In the genomic region with DNA sequence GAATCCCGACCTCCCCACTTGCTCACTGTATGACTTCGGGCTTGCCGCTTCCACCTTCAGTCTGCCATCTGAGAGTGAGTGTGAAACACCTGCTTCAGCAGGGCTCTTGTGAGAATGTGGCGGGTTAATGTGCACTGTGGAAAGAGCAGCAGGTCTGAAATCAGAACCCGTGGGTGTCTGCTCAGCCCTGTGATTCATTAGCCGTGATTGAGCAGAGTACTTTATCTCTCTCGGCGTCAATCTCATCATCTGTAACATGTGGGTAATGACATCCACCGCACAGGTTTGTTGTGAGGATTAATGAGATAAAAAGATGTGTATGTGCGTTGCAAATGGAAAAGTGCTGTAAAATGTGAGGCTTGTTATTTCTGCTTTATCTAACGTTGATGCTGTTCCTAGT, we compare ENCODE assay signal across 1 cellular context.
TF ChIP-seq lines count a peak whose summit lies in the region.

No MANE protein-coding gene starts in this region.

TF ChIP-seq in SK-N-SH treated with all-trans-retinoic acid at 6 μM for 48 hours, 23 proteins besides CTCF, POLR2A, EP300 and RAD21 (continued from another document):
- TF ChIP-seq, protein P1, sequence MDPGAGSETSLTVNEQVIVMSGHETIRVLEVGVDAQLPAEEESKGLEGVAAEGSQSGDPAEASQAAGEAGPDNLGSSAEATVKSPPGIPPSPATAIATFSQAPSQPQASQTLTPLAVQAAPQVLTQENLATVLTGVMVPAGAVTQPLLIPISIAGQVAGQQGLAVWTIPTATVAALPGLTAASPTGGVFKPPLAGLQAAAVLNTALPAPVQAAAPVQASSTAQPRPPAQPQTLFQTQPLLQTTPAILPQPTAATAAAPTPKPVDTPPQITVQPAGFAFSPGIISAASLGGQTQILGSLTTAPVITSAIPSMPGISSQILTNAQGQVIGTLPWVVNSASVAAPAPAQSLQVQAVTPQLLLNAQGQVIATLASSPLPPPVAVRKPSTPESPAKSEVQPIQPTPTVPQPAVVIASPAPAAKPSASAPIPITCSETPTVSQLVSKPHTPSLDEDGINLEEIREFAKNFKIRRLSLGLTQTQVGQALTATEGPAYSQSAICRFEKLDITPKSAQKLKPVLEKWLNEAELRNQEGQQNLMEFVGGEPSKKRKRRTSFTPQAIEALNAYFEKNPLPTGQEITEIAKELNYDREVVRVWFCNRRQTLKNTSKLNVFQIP (CRISPR knock-in tag; IDR thresholded peaks at IDR 0.05; ENCODE audit: borderline replicate concordance, low read depth): no peak
- no peak for TF ChIP-seq CSDC2 (CRISPR knock-in tag; IDR thresholded peaks at IDR 0.05)
- no peak for TF ChIP-seq ESRRG (CRISPR knock-in tag; IDR thresholded peaks at IDR 0.05)
- TF ChIP-seq ZC3H10 (CRISPR knock-in tag; IDR thresholded peaks at IDR 0.05): no peak
TF ChIP-seq in SK-N-SH treated with all-trans-retinoic acid at 6 μM for 48 hours: peak in this region for 0.
